In the genomic region with DNA sequence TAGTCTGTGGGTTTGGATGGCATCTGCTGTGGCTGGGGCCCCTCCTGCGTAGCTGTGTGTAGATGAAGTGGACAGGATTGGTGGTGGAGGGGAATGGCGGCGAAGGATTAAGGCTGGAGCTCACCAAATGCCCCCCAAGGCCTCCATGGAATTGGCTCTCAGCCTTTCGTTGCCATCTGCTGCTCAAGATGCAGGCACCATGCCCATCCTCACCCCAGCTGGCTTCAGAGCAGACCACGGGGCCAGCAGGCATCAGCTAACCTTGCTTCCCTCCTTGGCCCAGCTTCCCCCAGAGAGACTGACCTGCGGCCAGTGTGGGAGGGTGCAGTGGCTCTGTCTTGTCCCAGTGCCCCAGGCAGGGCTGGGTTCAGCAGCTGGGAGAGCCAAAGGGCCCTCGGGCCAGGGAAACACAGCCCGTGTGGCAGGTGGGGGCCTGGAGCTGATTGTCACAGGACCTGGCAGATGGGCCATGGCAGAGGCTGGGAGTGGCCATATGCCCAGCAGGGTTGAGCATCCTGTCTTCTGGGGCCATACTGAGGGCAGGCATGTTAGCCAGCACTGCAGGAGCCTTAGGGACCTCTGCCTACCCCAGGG, we compare ENCODE assay signal across 18 cellular contexts.
DNase-seq lines count a peak whose midpoint lies in the region; ATAC-seq and TF ChIP-seq lines count a peak whose summit lies in the region.
"Had no signal": no experiment of that assay in that cellular context is flagged by ENCODE, and none has a peak within 500 bp of the region (broad histone marks: within the 10 kb centered on the region; RNA-seq: fewer than 3 reads in every experiment).

No MANE protein-coding gene starts in this region.

- TF ChIP-seq CTCF in CD14-positive monocyte (IDR thresholded peaks at IDR 0.05) (no peak), psoas muscle (IDR thresholded peaks at IDR 0.05) (no peak)

- H3K4me1 ChIP-seq in psoas muscle: peaks cover 5% of the 10 kb centered on the region

- H3K36me3 Mint-ChIP-seq in CD14-positive monocyte: peaks cover 79 to 95% of the 10 kb centered on the region in 2 donors
- H3K36me3 Mint-ChIP-seq: CD4-positive, alpha-beta memory T cell had no signal

- peaks cover 8% of the 10 kb centered on the region for H3K4me1 Mint-ChIP-seq in CD14-positive monocyte
- H3K4me1 Mint-ChIP-seq: CD4-positive, alpha-beta memory T cell had no signal

- no peak overlapping the region for H3K4me3 Mint-ChIP-seq in CD14-positive monocyte
- H3K4me3 Mint-ChIP-seq: CD4-positive, alpha-beta memory T cell; GM23338 had no signal

- intact Hi-C loops in CD14-positive monocyte (cut with micrococcal nuclease) (no loop called here), psoas muscle (cut with DNase I) (no loop called here)

- H3K27me3 Mint-ChIP-seq in CD14-positive monocyte (ENCODE audit: low read depth in 3 of 3): peaks cover 0 to 3% (median 1%) of the 10 kb centered on the region in 3 donors

- no peaks in the 10 kb centered on the region for H3K9me3 Mint-ChIP-seq in CD14-positive monocyte
- H3K9me3 Mint-ChIP-seq: GM23338 had no signal

- no peak overlapping the region for H3K27ac ChIP-seq in psoas muscle
- H3K27ac ChIP-seq: SK-N-MC had no signal

- no peaks in the 10 kb centered on the region for H3K9me3 ChIP-seq in psoas muscle

- H3K27me3 ChIP-seq in psoas muscle (ENCODE audit: insufficient read depth in 3 of 3, low read length in 2 of 3): no peaks in the 10 kb centered on the region
- no peaks in the 10 kb centered on the region for H3K27me3 ChIP-seq in H7 (ENCODE audit: control insufficient read depth, insufficient read depth, low read length)

- 48 to 63% (median 51%) methylated on average over 8 of the region's 8 CpGs for WGBS in psoas muscle, 3 donors

- no peak for DNase-seq in CD14-positive monocyte (ENCODE audit: low spot score)
- peak; percentile 31 for DNase-seq in NCI-H1694 treated with DMSO at 0.1 percent for 48 hours (lab: John Stamatoyannopoulos, UW)
- peak; percentile 89 for DNase-seq in cerebellar cortex (ENCODE audit: low spot score)
- no peak for DNase-seq in psoas muscle
- DNase-seq in NOMO-1 (lab: John Stamatoyannopoulos, UW; ENCODE audit: unreplicated experiment in 2 of 2): no peak
- DNase-seq in H7: no peak
- DNase-seq: AML-193; Calu3; CD4-positive, alpha-beta memory T cell; DND-41; GDM1; KG1; NCI-H2107; NCI-H774; Right ventricle myocardium superior had no signal

- H3K4me3 ChIP-seq in psoas muscle: no peak overlapping the region
- H3K4me3 ChIP-seq in H7 (ENCODE audit: insufficient read depth, low read depth, low read length): no peak overlapping the region
- H3K4me3 ChIP-seq: GM23338, SK-N-MC had no signal

- H3K36me3 ChIP-seq in psoas muscle (ENCODE audit: insufficient read depth in 1 of 2, low read depth in 1 of 2) (peaks cover 0 to 56% of the 10 kb centered on the region in 2 donors), H7 (replicated peaks; ENCODE audit: control insufficient read depth, insufficient read depth, low read length) (peaks cover 11% of the 10 kb centered on the region)

- peak overlapping the region in 4 of 7 donors; percentile 46 to 75 (median 58) for H3K27ac Mint-ChIP-seq in CD14-positive monocyte
- H3K27ac Mint-ChIP-seq: CD4-positive, alpha-beta memory T cell; GM23338 had no signal

- peak; percentile 31 to 56 (median 41) for ATAC-seq in psoas muscle
- no peak for ATAC-seq in HG02938 (IDR thresholded peaks at IDR 0.05; ENCODE audit: unreplicated experiment)
- ATAC-seq: GM23338 had no signal

Comparison
In these comparisons a context has a peak if more than half of its experiments do, and no peak if none do; other contexts are left out.
1. DNase-seq: peak in NCI-H1694 treated with DMSO at 0.1 percent for 48 hours (single experiment) and cerebellar cortex (single experiment); none in CD14-positive monocyte (single experiment), psoas muscle (0 of 2), NOMO-1 (0 of 2) and H7 (single experiment).